ENCODE assay signal across 16 cellular contexts in genomic region chr2:54949431-54949830, GRCh38.
DNase-seq lines count a peak whose midpoint lies in the region; ATAC-seq and TF ChIP-seq lines count a peak whose summit lies in the region.
"Had no signal": no experiment of that assay in that cellular context is flagged by ENCODE, and none has a peak within 500 bp of the region (broad histone marks: within the 10 kb centered on the region; RNA-seq: fewer than 3 reads in every experiment).

No MANE protein-coding gene starts in this region.

- H4K20me1 ChIP-seq in osteoblast (ENCODE audit: insufficient read depth, low read length), result no peaks in the 10 kb centered on the region

- no peaks in the 10 kb centered on the region for H3K36me3 ChIP-seq in osteoblast (ENCODE audit: insufficient read depth, low read length)
- H3K36me3 ChIP-seq: MG63 had no signal

- no peak overlapping the region for H3K4me3 Mint-ChIP-seq in HFFc6

- H3K4me1 ChIP-seq in osteoblast (ENCODE audit: insufficient read depth, low read length), result peaks cover 36% of the 10 kb centered on the region

- H3K4me1 Mint-ChIP-seq in HFFc6 (ENCODE audit: low read depth), result peaks cover 66% of the 10 kb centered on the region

- DNase-seq in AG08396 (ENCODE audit: low spot score) (peak; percentile 66), HFFc6 (peak; percentile 44), choroid plexus epithelial cell (ENCODE audit: low read depth) (peak; percentile 14), osteoblast (ENCODE audit: insufficient read length, low spot score, missing footprints) (peak; percentile 83), HuH-7.5 (ENCODE audit: low spot score) (no peak)
- DNase-seq in activated CD4-positive, alpha-beta T cell treated with anti-CD3 and anti-CD28 coated beads, Interleukin-2, amount 50 U/mL, for 1 hour, result no peak
- DNase-seq: DMS 273 treated with DMSO at 0.1 percent for 48 hours, MG63, NCI-H1092, NCI-H2081 treated with DMSO at 0.1 percent for 48 hours, NCI-H510A, NCI-H774 had no signal

- ATAC-seq in HG02642 (IDR thresholded peaks at IDR 0.05; ENCODE audit: poor library complexity, unreplicated experiment) (no peak), HG03571 (IDR thresholded peaks at IDR 0.05; ENCODE audit: unreplicated experiment) (no peak)
- ATAC-seq: HCT116 had no signal

- no peaks in the 10 kb centered on the region for H3K27me3 ChIP-seq in osteoblast (ENCODE audit: insufficient read depth, low read length)
- H3K27me3 ChIP-seq: MG63 had no signal

- peaks cover 2% of the 10 kb centered on the region for H3K27me3 Mint-ChIP-seq in HFFc6 (ENCODE audit: insufficient read depth)

- H2AFZ ChIP-seq in osteoblast (ENCODE audit: low read length), result no peak overlapping the region

- no peaks in the 10 kb centered on the region for H3K9me3 ChIP-seq in osteoblast (ENCODE audit: low read depth, low read length)
- H3K9me3 ChIP-seq: MG63 had no signal

- no peak overlapping the region for H3K27ac ChIP-seq in osteoblast (ENCODE audit: low read depth, low read length)
- H3K27ac ChIP-seq: RWPE1 had no signal

- no peak for TF ChIP-seq CTCF in HFFc6 (IDR thresholded peaks at IDR 0.05)
- TF ChIP-seq CTCF in choroid plexus epithelial cell (conservative IDR thresholded peaks at IDR 0.05; ENCODE audit: low read depth, low read length), result no peak
- no peak for TF ChIP-seq CTCF in osteoblast (IDR thresholded peaks at IDR 0.05; ENCODE audit: extremely low read depth, low read depth, low read length)

- H3K36me3 Mint-ChIP-seq in HFFc6 (ENCODE audit: low read depth), result no peaks in the 10 kb centered on the region

- peaks cover 4% of the 10 kb centered on the region for H3K9me3 Mint-ChIP-seq in HFFc6

- no peak overlapping the region for H3K4me2 ChIP-seq in osteoblast (ENCODE audit: insufficient read depth, low read length)

- no peak overlapping the region for H3K4me3 ChIP-seq in choroid plexus epithelial cell (ENCODE audit: low read depth, low read length)
- no peak overlapping the region for H3K4me3 ChIP-seq in osteoblast (ENCODE audit: insufficient read depth, low read length)
- H3K4me3 ChIP-seq: MG63 had no signal

- peak overlapping the region; percentile 40 for H3K27ac Mint-ChIP-seq in HFFc6

- H3K79me2 ChIP-seq in osteoblast (ENCODE audit: insufficient read depth, low read length), result no peaks in the 10 kb centered on the region

Comparison
In these comparisons a context has a peak if more than half of its experiments do, and no peak if none do; other contexts are left out.
1. DNase-seq: peak in AG08396 (single experiment), HFFc6 (single experiment), choroid plexus epithelial cell (single experiment) and osteoblast (single experiment); none in HuH-7.5 (single experiment) and activated CD4-positive, alpha-beta T cell treated with anti-CD3 and anti-CD28 coated beads, Interleukin-2, amount 50 U/mL, for 1 hour (single experiment).